1 cellular context compared by ENCODE assay signal in genomic region chr2:216001201-216001600, GRCh38.
TF ChIP-seq lines count a peak whose summit lies in the region.

No MANE protein-coding gene starts in this region.

TF ChIP-seq in H1, 55 proteins besides CTCF, POLR2A, EP300 and RAD21:
- TF ChIP-seq TCF12 (IDR thresholded peaks at IDR 0.05; ENCODE audit: low read depth, low read length) (no peak), TAF1 (IDR thresholded peaks at IDR 0.05; ENCODE audit: low read depth, low read length) (no peak), KDM1A (IDR thresholded peaks at IDR 0.05; ENCODE audit: borderline replicate concordance, low read length) (no peak), EGR1 (IDR thresholded peaks at IDR 0.05; ENCODE audit: borderline replicate concordance, low read depth, low read length) (no peak), CHD2 (IDR thresholded peaks at IDR 0.05; ENCODE audit: low read length) (no peak)
